ENCODE assay signal across 22 cellular contexts in genomic region chr10:61065010-61065409, GRCh38.
DNase-seq lines count a peak whose midpoint lies in the region; ATAC-seq, FAIRE-seq and TF ChIP-seq lines count a peak whose summit lies in the region.
"Had no signal": no experiment of that assay in that cellular context is flagged by ENCODE, and none has a peak within 500 bp of the region (broad histone marks: within the 10 kb centered on the region; RNA-seq: fewer than 3 reads in every experiment).

No MANE protein-coding gene starts in this region.

- peak; percentile 94 for DNase-seq in HepG2 (ENCODE audit: low spot score)
- DNase-seq in right lobe of liver = no peak
- DNase-seq in amniotic epithelial cell (ENCODE audit: low read depth) = peak; percentile 29
- DNase-seq in smooth muscle cell (lab: John Stamatoyannopoulos, UW; ENCODE audit: unreplicated experiment) = no peak
- DNase-seq in GM19239 (ENCODE audit: insufficient read length, low spot score) = no peak
- DNase-seq in A673 (ENCODE audit: low spot score) = no peak
- DNase-seq: 8988T; AML-193; Calu3; CD4-positive, alpha-beta T cell; CD8-positive, alpha-beta T cell; DMS79 treated with DMSO at 0.1 percent for 48 hours had no signal

- no peaks in the 10 kb centered on the region for H3K36me3 ChIP-seq in HepG2 (replicated peaks in 1 of 2; ENCODE audit: control insufficient read depth in 1 of 2, insufficient read depth in 2 of 2, low read length in 2 of 2)
- no peaks in the 10 kb centered on the region for H3K36me3 ChIP-seq in right lobe of liver
- H3K36me3 ChIP-seq in HEK293 (ENCODE audit: control insufficient read depth in 2 of 2, insufficient read depth in 1 of 2, low read length in 2 of 2) = no peaks in the 10 kb centered on the region
- no peaks in the 10 kb centered on the region for H3K36me3 ChIP-seq in smooth muscle cell (ENCODE audit: low read depth)
- no peaks in the 10 kb centered on the region for H3K36me3 ChIP-seq in A673 (ENCODE audit: insufficient read depth, low read length, poor library complexity, severe bottlenecking)
- H3K36me3 ChIP-seq: BLaER1 treated with 17β-estradiol and CSF1 and Interleukin-3, amounts not matched to agents 10 nM and 100 nM had no signal

- TF ChIP-seq CTCF in HepG2 (CRISPR knock-in tag; IDR thresholded peaks at IDR 0.05) = no peak
- TF ChIP-seq CTCF in right lobe of liver (IDR thresholded peaks at IDR 0.05) = no peak
- no peak for TF ChIP-seq CTCF in HEK293 (tag by site-specific recombination; IDR thresholded peaks at IDR 0.05)
- TF ChIP-seq CTCF in smooth muscle cell (IDR thresholded peaks at IDR 0.05; ENCODE audit: borderline replicate concordance, insufficient read depth, poor library complexity, severe bottlenecking) = no peak
- TF ChIP-seq CTCF in A673 (conservative IDR thresholded peaks at IDR 0.05; ENCODE audit: low read depth, low read length) = no peak

- no peak overlapping the region; the same call in 1 of the 2 replicates for H3K4me2 ChIP-seq in HepG2 (ENCODE audit: low read depth, low read length)
- H3K4me2 ChIP-seq in smooth muscle cell = peak overlapping the region; percentile 52
- H3K4me2 ChIP-seq: BLaER1 treated with 17β-estradiol and CSF1 and Interleukin-3, amounts not matched to agents 10 nM and 100 nM had no signal

- TF ChIP-seq EP300 in HepG2 (IDR thresholded peaks at IDR 0.05; ENCODE audit: low read depth in 2 of 2, low read length in 2 of 2) = peak in 1 of 2 experiments; percentile 98; a peak in 3 of 4 replicates
- peak; percentile 92; the same call in 1 of the 2 replicates for TF ChIP-seq EP300 in HepG2 (CRISPR knock-in tag; IDR thresholded peaks at IDR 0.05; ENCODE audit: borderline replicate concordance)

- H3K4me3 ChIP-seq in HepG2 (replicated peaks in 1 of 3; ENCODE audit: insufficient read depth in 1 of 3, low read depth in 2 of 3, low read length in 3 of 3) (no peak overlapping the region), right lobe of liver (no peak overlapping the region), HEK293 (ENCODE audit: low read depth, low read length) (no peak overlapping the region), smooth muscle cell (no peak overlapping the region), A673 (ENCODE audit: low read depth, low read length, poor library complexity, severe bottlenecking) (no peak overlapping the region)
- H3K4me3 ChIP-seq: BLaER1 treated with 17β-estradiol and CSF1 and Interleukin-3, amounts not matched to agents 10 nM and 100 nM; GM12878 had no signal

- TF ChIP-seq POLR2A in HepG2 (IDR thresholded peaks at IDR 0.05; ENCODE audit: insufficient read depth in 1 of 2, low read depth in 2 of 2, low read length in 2 of 2) (no peak), right lobe of liver (IDR thresholded peaks at IDR 0.05) (no peak)

- H3K9ac ChIP-seq in HepG2 (ENCODE audit: insufficient read depth, low read depth, low read length) = peak overlapping the region; percentile 33
- H3K9ac ChIP-seq in smooth muscle cell (ENCODE audit: low read depth) = no peak overlapping the region
- H3K9ac ChIP-seq: BLaER1 treated with 17β-estradiol and CSF1 and Interleukin-3, amounts not matched to agents 10 nM and 100 nM had no signal

- in situ Hi-C loops in HepG2 (cut with HindIII; ENCODE audit: extremely low pct_ligation_motif_present, low pct_unique_long_range_greater_than_20kb) = no loop called here

- H3K27me3 ChIP-seq in HepG2 (ENCODE audit: control insufficient read depth in 1 of 2, insufficient read depth in 2 of 2, low read length in 2 of 2) (no peaks in the 10 kb centered on the region), right lobe of liver (peaks cover 0 to 4% of the 10 kb centered on the region in 2 donors), smooth muscle cell (ENCODE audit: low read depth) (no peaks in the 10 kb centered on the region), A673 (replicated peaks; ENCODE audit: insufficient read depth, low read depth, low read length, poor library complexity) (no peaks in the 10 kb centered on the region)
- H3K27me3 ChIP-seq: BLaER1 treated with 17β-estradiol and CSF1 and Interleukin-3, amounts not matched to agents 10 nM and 100 nM had no signal

- CTCF ChIA-PET in HepG2 (lab: Yijun Ruan, JAX; ENCODE audit: low intra/inter-chr PET ratio, low total read pairs) = no interaction called here
- CTCF ChIA-PET in HEK293 (lab: Yijun Ruan, JAX) = no interaction called here
- CTCF ChIA-PET in A673 (lab: Charles Lee) = no interaction called here

- ATAC-seq in HepG2 (peak; percentile 79), right lobe of liver (no peak), HG03196 (IDR thresholded peaks at IDR 0.05; ENCODE audit: unreplicated experiment) (no peak)
- ATAC-seq: CD8-positive, alpha-beta T cell; GM12878 had no signal

- no peaks in the 10 kb centered on the region for H3K9me3 ChIP-seq in HepG2 (ENCODE audit: low read length)
- H3K9me3 ChIP-seq in right lobe of liver = no peaks in the 10 kb centered on the region
- H3K9me3 ChIP-seq in HEK293 (ENCODE audit: control insufficient read depth, insufficient read depth, low read depth, low read length) = no peaks in the 10 kb centered on the region
- H3K9me3 ChIP-seq in smooth muscle cell (replicated peaks; ENCODE audit: low read depth) = no peaks in the 10 kb centered on the region
- no peaks in the 10 kb centered on the region for H3K9me3 ChIP-seq in A673 (ENCODE audit: low read depth, low read length, poor library complexity, severe bottlenecking)
- H3K9me3 ChIP-seq: BLaER1 treated with 17β-estradiol and CSF1 and Interleukin-3, amounts not matched to agents 10 nM and 100 nM; Caco-2 had no signal

- no peak for TF ChIP-seq RAD21 in HepG2 (CRISPR knock-in tag; IDR thresholded peaks at IDR 0.05)

- WGBS in HepG2 (ENCODE audit: low lambda C conversion rate) = 3% methylated on average over 2 of the region's 2 CpGs
- WGBS in right lobe of liver (ENCODE audit: insufficient coverage, low coverage, low lambda C conversion rate, missing lambda C conversion rate) = 71% methylated on average over 2 of the region's 2 CpGs
- 7% methylated on average over 2 of the region's 2 CpGs for WGBS in smooth muscle cell (ENCODE audit: low lambda C conversion rate)

- POLR2A ChIA-PET in HepG2 (lab: Yijun Ruan, JAX) (interaction anchor here (1.1 to 4.9 kb wide), 3 partner anchors 11 to 122 kb away, joined by 3 to 37 read pairs (median 11); partner anchors contain the start of gene RHOBTB1), HEK293 (lab: Yijun Ruan, JAX) (no interaction called here), A673 (lab: Charles Lee; ENCODE audit: low non-redundant PET) (no interaction called here)

- H3F3A ChIP-seq in smooth muscle cell (ENCODE audit: low read depth) = peaks cover 2% of the 10 kb centered on the region

- intact Hi-C loops in HepG2 (cut with micrococcal nuclease; ENCODE audit: unreplicated experiment) = loop anchor here (5.0 kb wide), 1 partner anchor 43 kb away; no protein-coding TSS in a partner anchor
- intact Hi-C loops in right lobe of liver (cut with DNase I) = no loop called here
- intact Hi-C loops in A673 (cut with micrococcal nuclease; ENCODE audit: unreplicated experiment) = no loop called here

- no peaks in the 10 kb centered on the region for H3K79me2 ChIP-seq in HepG2 (ENCODE audit: insufficient read depth, low read length)
- H3K79me2 ChIP-seq in smooth muscle cell (ENCODE audit: low read depth) = no peaks in the 10 kb centered on the region

- H2AFZ ChIP-seq in HepG2 (ENCODE audit: low read length) = no peak overlapping the region
- H2AFZ ChIP-seq in smooth muscle cell (ENCODE audit: low read depth) = peak overlapping the region; percentile 26

- BruUV-seq in HepG2 (replicated peaks; lab: Mats Ljungman, UMichigan) (no TSS peak), A673 (replicated peaks; lab: Mats Ljungman, UMichigan) (no TSS peak)

- H3K27ac ChIP-seq in HepG2 (ENCODE audit: extremely low read length, insufficient read depth, low read length) (peak overlapping the region; percentile 87), right lobe of liver (no peak overlapping the region), HEK293 (ENCODE audit: extremely low read depth, low read depth, low read length) (no peak overlapping the region), smooth muscle cell (ENCODE audit: low read depth) (no peak overlapping the region), A673 (ENCODE audit: low read depth, low read length, poor library complexity, severe bottlenecking) (no peak overlapping the region)
- H3K27ac ChIP-seq: BLaER1 treated with 17β-estradiol and CSF1 and Interleukin-3, amounts not matched to agents 10 nM and 100 nM; C4-2B had no signal

- FAIRE-seq in HepG2 (lab: Jason Lieb, UNC) (peak; percentile 65), GM19239 (lab: Jason Lieb, UNC) (no peak)
- FAIRE-seq: A204.1, G401.6, GM12878, GM12892, GM18507 had no signal

- no peaks in the 10 kb centered on the region for H4K20me1 ChIP-seq in HepG2 (ENCODE audit: insufficient read depth, low read length)
- H4K20me1 ChIP-seq in smooth muscle cell (ENCODE audit: low read depth) = no peaks in the 10 kb centered on the region
- H4K20me1 ChIP-seq: BLaER1 treated with 17β-estradiol and CSF1 and Interleukin-3, amounts not matched to agents 10 nM and 100 nM had no signal

- H3K4me1 ChIP-seq in HepG2 (ENCODE audit: insufficient read depth, low read length) = peaks cover 75% of the 10 kb centered on the region
- H3K4me1 ChIP-seq in right lobe of liver = peaks cover 0 to 44% (median 11%) of the 10 kb centered on the region in 4 donors
- H3K4me1 ChIP-seq in HEK293 (ENCODE audit: control insufficient read depth, insufficient read depth, low read length) = no peaks in the 10 kb centered on the region
- peaks cover 16% of the 10 kb centered on the region for H3K4me1 ChIP-seq in smooth muscle cell (ENCODE audit: low read depth)
- H3K4me1 ChIP-seq in A673 (ENCODE audit: insufficient read depth, low read length, poor library complexity, severe bottlenecking) = no peaks in the 10 kb centered on the region
- H3K4me1 ChIP-seq: BLaER1 treated with 17β-estradiol and CSF1 and Interleukin-3, amounts not matched to agents 10 nM and 100 nM had no signal

TF ChIP-seq in HepG2, 621 proteins besides CTCF, POLR2A, EP300 and RAD21 (continues in another document):
- TF ChIP-seq ZNF354B (CRISPR knock-in tag; IDR thresholded peaks at IDR 0.05) (no peak), EEA1 (CRISPR knock-in tag; IDR thresholded peaks at IDR 0.05; ENCODE audit: borderline replicate concordance) (no peak), ZKSCAN8 (CRISPR knock-in tag; IDR thresholded peaks at IDR 0.05; ENCODE audit: borderline replicate concordance) (0 out of 2 replicates have a peak, but pooled peaks have one; percentile 65)

TF ChIP-seq in HEK293, 187 proteins besides CTCF, POLR2A, EP300 and RAD21 (continues in another document):
- peak; percentile 93 for TF ChIP-seq TCF7L2 (IDR thresholded peaks at IDR 0.05; ENCODE audit: borderline replicate concordance, low read depth, low read length)

Comparison
In these comparisons a context has a peak if more than half of its experiments do, and no peak if none do; other contexts are left out.
1. DNase-seq: peak in HepG2 (single experiment) and amniotic epithelial cell (single experiment); none in right lobe of liver (0 of 3), smooth muscle cell (single experiment), GM19239 (single experiment) and A673 (single experiment).
2. Of the 63 proteins assayed by ChIP-seq in both HepG2 and HEK293: peak only in HepG2: ATF2 and PATZ1; only in HEK293: none; in both: TCF7L2; in neither: 59; mixed calls (peak in some experiments, not most) for 1.